In the genomic region with DNA sequence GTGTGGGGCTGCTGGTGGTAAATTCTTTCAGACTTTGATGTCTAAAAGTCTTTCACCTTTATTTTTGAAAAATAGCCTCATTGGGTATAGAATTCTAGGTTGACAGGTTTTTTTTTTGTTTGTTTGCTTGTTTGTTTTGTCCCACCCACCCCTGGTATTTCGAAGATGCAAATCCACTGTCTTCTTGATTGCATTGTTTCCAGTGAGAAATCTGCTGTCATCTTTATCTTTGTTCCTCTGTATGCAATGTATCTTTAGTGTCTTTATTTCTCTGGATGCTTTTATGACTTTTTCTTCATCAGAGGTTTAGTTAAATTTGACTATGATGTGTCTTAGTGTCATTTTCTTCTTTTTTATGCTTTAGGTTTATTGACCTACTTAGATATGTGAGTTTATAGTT, we compare ENCODE assay signal across 24 cellular contexts.
"Had no signal": no experiment of that assay in that cellular context is flagged by ENCODE, and none has a peak within 500 bp of the region (broad histone marks: within the 10 kb centered on the region; RNA-seq: fewer than 3 reads in every experiment).

No MANE protein-coding gene starts in this region.

- DNase-seq: hypothalamus; islet precursor cell; left ventricle myocardium inferior; midbrain; mucosa of descending colon; naive thymus-derived CD4-positive, alpha-beta T cell; ovary; stimulated activated CD4-positive, alpha-beta T cell treated with anti-CD3 and anti-CD28 coated beads, Interleukin-12 subunit alpha, Interleukin-12 subunit beta, amount 100 ng/mL, for 4 hours; stimulated activated CD4-positive, alpha-beta T cell treated with anti-CD3 and anti-CD28 coated beads, Interleukin-15, amount 100 ng/mL, for 24 hours; stimulated activated CD4-positive, alpha-beta T cell treated with anti-CD3 and anti-CD28 coated beads, Interleukin-2, amount 100 ng/mL, for 24 hours; stimulated activated CD4-positive, alpha-beta T cell treated with anti-CD3 and anti-CD28 coated beads, Interleukin-4, amount 100 ng/mL, for 1 hour; stimulated activated naive B cell treated with anti-CD40 and anti-IgM and Interleukin-4, amounts not matched to agents 10 μg/mL and 1 μg/mL and 100 μg/mL, for 72 hours; stimulated activated naive CD8-positive, alpha-beta T cell treated with anti-CD3 and anti-CD28 coated beads, Interleukin-15, Interleukin-2, amounts not matched to agents 100 U/mL and 50 U/mL, for 24 hours; stomach; testis; thyroid gland; transverse colon; upper lobe of left lung had no signal

- H3K27me3 ChIP-seq: right atrium auricular region, stomach, testis, thyroid gland, transverse colon, upper lobe of left lung, vagina had no signal

- H3K36me3 ChIP-seq: left ventricle myocardium inferior, ovary, right atrium auricular region, stomach, thyroid gland, transverse colon, upper lobe of left lung, vagina had no signal

- H3K4me1 ChIP-seq: left ventricle myocardium inferior, right atrium auricular region, stomach, testis, transverse colon, upper lobe of left lung, vagina had no signal

- H3K27ac ChIP-seq: left ventricle myocardium inferior, ovary, right atrium auricular region, skin epidermis, stomach, testis, thyroid gland, transverse colon, upper lobe of left lung, vagina had no signal

- H3K9me3 ChIP-seq: mucosa of descending colon, ovary, testis, thyroid gland, transverse colon, vagina had no signal

- ATAC-seq: mucosa of descending colon; naive thymus-derived CD4-positive, alpha-beta T cell; natural killer cell treated with Interleukin-12 subunit alpha and Interleukin-12 subunit beta and Interleukin-15 and Interleukin-18, amount 100 ng/mL, for 72 hours; sciatic nerve; stimulated activated naive B cell treated with anti-CD40 and anti-IgM and Interleukin-4, amounts not matched to agents 10 μg/mL and 1 μg/mL and 100 μg/mL, for 72 hours; stimulated activated naive CD8-positive, alpha-beta T cell treated with anti-CD3 and anti-CD28 coated beads, Interleukin-15, Interleukin-2, amounts not matched to agents 100 U/mL and 50 U/mL, for 24 hours had no signal

- H3K4me3 ChIP-seq: left ventricle myocardium inferior, lung, mucosa of descending colon, ovary, right atrium auricular region, skin epidermis, stomach, testis, thyroid gland, transverse colon, upper lobe of left lung, vagina had no signal
